1 cellular context compared by ENCODE assay signal in genomic region chr2:178066890-178067669, GRCh38.
TF ChIP-seq lines count a peak whose summit lies in the region.

No MANE protein-coding gene starts in this region.

TF ChIP-seq in K562, 482 proteins besides CTCF, POLR2A, EP300 and RAD21 (continued from another document):
- TF ChIP-seq NRF1 (conservative IDR thresholded peaks at IDR 0.05 in 1 of 2, IDR thresholded peaks at IDR 0.05 in 1 of 2) (no peak), ARID1B (IDR thresholded peaks at IDR 0.05) (0 out of 2 replicates have a peak, but pooled peaks have one; percentile 25), ZNF239 (CRISPR knock-in tag; IDR thresholded peaks at IDR 0.05) (no peak), RBM14 (IDR thresholded peaks at IDR 0.05; ENCODE audit: borderline replicate concordance, insufficient read depth, low read depth, low read length) (no peak), ZNF316 (IDR thresholded peaks at IDR 0.05) (peak; percentile 62), PCBP2 (IDR thresholded peaks at IDR 0.05; ENCODE audit: low read depth, low read length, poor library complexity, severe bottlenecking) (no peak), NFE2 (IDR thresholded peaks at IDR 0.05; ENCODE audit: low read depth) (peak; percentile 26; the same call in 1 of the 2 replicates), SPI1 (IDR thresholded peaks at IDR 0.05; ENCODE audit: borderline replicate concordance, low read depth, low read length) (peak; percentile 82; the same call in 1 of the 2 replicates), SMARCE1 (IDR thresholded peaks at IDR 0.05) (no peak), ATF4 (CRISPR knock-in tag; IDR thresholded peaks at IDR 0.05) (no peak)
